8 cellular contexts compared by ENCODE assay signal in genomic region chr12:98594050-98594853, GRCh38. TPM values are rescaled to one million over a fixed set of nuclear protein-coding genes. Genes with fewer than 3 reads are reported as not detected.
DNase-seq lines count a peak whose midpoint lies in the region; ATAC-seq, FAIRE-seq and TF ChIP-seq lines count a peak whose summit lies in the region.

No MANE protein-coding gene starts in this region.

- no peak for FAIRE-seq in small intestine (lab: Jason Lieb, UNC)

- peak overlapping the region; percentile 91 to 99 (median 98) for H3K27ac Mint-ChIP-seq in immature natural killer cell

- peaks cover 40 to 47% of the 10 kb centered on the region in 2 donors for H3K4me1 Mint-ChIP-seq in immature natural killer cell

- H3K9me3 ChIP-seq in small intestine (ENCODE audit: control insufficient read depth, low read depth) = no peaks in the 10 kb centered on the region

- POLR2A ChIA-PET in BJ (lab: Charles Lee) = interaction anchor here (0.5 to 1.0 kb wide), 4 partner anchors 9 to 112 kb away, joined by 3 to 10 read pairs (median 3); partner anchors contain the start of genes APAF1 and IKBIP

- H3K27ac ChIP-seq in small intestine (ENCODE audit: low read depth in 1 of 2, low read length in 1 of 2) = peak overlapping the region; percentile 98 to 100

- peak; percentile 0 for ATAC-seq in GM21360 (IDR thresholded peaks at IDR 0.05; ENCODE audit: unreplicated experiment)
- ATAC-seq in HG03159 (IDR thresholded peaks at IDR 0.05; ENCODE audit: unreplicated experiment) = no peak

- H3K36me3 Mint-ChIP-seq in immature natural killer cell = peaks cover 0 to 18% (median 6%) of the 10 kb centered on the region in 3 donors

- peak overlapping the region; percentile 89 to 98 (median 95) for H3K4me3 Mint-ChIP-seq in immature natural killer cell

- DNase-seq in BJ (ENCODE audit: low read depth) (no peak), NCI-H748 (lab: John Stamatoyannopoulos, UW; ENCODE audit: unreplicated experiment) (peak; percentile 59), astrocyte of the spinal cord (ENCODE audit: low read depth, low spot score) (peak; percentile 7), immature natural killer cell (peak in 1 of 3 donors; percentile 9), small intestine (peak; percentile 67), NCI-H1694 treated with DMSO at 0.1 percent for 48 hours (lab: John Stamatoyannopoulos, UW) (no peak)

- H3K27me3 ChIP-seq in BJ (ENCODE audit: control insufficient read depth, insufficient read depth, low read length) (no peaks in the 10 kb centered on the region), small intestine (ENCODE audit: control insufficient read depth in 2 of 2, insufficient read depth in 2 of 2, low read length in 2 of 2) (no peaks in the 10 kb centered on the region)

- H3K4me1 ChIP-seq in small intestine (ENCODE audit: control insufficient read depth in 2 of 2, insufficient read depth in 1 of 2, low read depth in 1 of 2, low read length in 1 of 2) = peaks cover 2 to 4% of the 10 kb centered on the region in 2 donors

- in situ Hi-C loops in astrocyte of the spinal cord (cut with HindIII; ENCODE audit: low sequenced_read_pairs) = no loop called here

- CTCF ChIA-PET in BJ (lab: Yijun Ruan, JAX) = interaction anchor here (0.6 to 2.6 kb wide), 8 partner anchors 10 to 109 kb away, joined by 3 to 9 read pairs (median 4); partner anchors contain the start of gene IKBIP

- peak overlapping the region; percentile 93 for H3K4me3 ChIP-seq in BJ (ENCODE audit: low read depth, low read length)
- peak overlapping the region; percentile 99 for H3K4me3 ChIP-seq in astrocyte of the spinal cord (ENCODE audit: low read depth, low read length)
- H3K4me3 ChIP-seq in small intestine (ENCODE audit: low read depth in 1 of 2, low read length in 2 of 2) = peak overlapping the region; percentile 92 to 99

- H3K9me3 Mint-ChIP-seq in immature natural killer cell = no peaks in the 10 kb centered on the region

- H3K36me3 ChIP-seq in BJ (ENCODE audit: control insufficient read depth, insufficient read depth, low read length) (peaks cover 6% of the 10 kb centered on the region), small intestine (ENCODE audit: control insufficient read depth in 2 of 2, insufficient read depth in 2 of 2, low read length in 2 of 2) (peaks cover 9 to 25% of the 10 kb centered on the region in 2 donors)

- TF ChIP-seq CTCF in BJ (IDR thresholded peaks at IDR 0.05; ENCODE audit: insufficient read depth, low read depth, low read length) (no peak), astrocyte of the spinal cord (IDR thresholded peaks at IDR 0.05; ENCODE audit: low read depth, low read length) (no peak)

- H3K27me3 Mint-ChIP-seq in immature natural killer cell (ENCODE audit: low read depth in 3 of 3) = peaks cover 6 to 7% (median 7%) of the 10 kb centered on the region in 3 donors

- 0% methylated on average over 34 to 36 of the region's 36 CpGs for WGBS in small intestine, 3 donors

RNA-seq across cellular contexts. Expression of gene SLC25A3, which starts 0.8 kb away (rescaled TPM):
- polyA plus RNA-seq in BJ (2011; rRNA removed) (909 and 920 TPM in 2 replicates), immature natural killer cell (100 to 1,000 TPM; 238 to 406 (median 286) TPM), small intestine (100 to 1,000 TPM; 538 to 968 (median 837) TPM)
- 356 and 408 TPM in 2 replicates for polyA minus RNA-seq in BJ (2011; rRNA and poly(A)+ RNA removed)

RNA-seq across cellular contexts. Expression of gene IKBIP, which starts 50.3 kb away (rescaled TPM):
- polyA plus RNA-seq in BJ (2011; rRNA removed) (30.2 and 53.2 TPM in 2 replicates), immature natural killer cell (10 to 100 TPM in 1 of 3 donors, 1 to 10 TPM in 2; 6.7 to 13.5 (median 6.9) TPM), small intestine (1 to 10 TPM in 2 of 3 donors, under 1 TPM in 1; 0.67 to 6.4 (median 2.7) TPM)
- polyA minus RNA-seq in BJ (2011; rRNA and poly(A)+ RNA removed) = 3.8 and 4.6 TPM in 2 replicates

RNA-seq across cellular contexts. Expression of gene APAF1, which starts 50.8 kb away (rescaled TPM):
- polyA plus RNA-seq in BJ (2011; rRNA removed) (6.0 and 8.8 TPM in 2 replicates), immature natural killer cell (10 to 100 TPM in 1 of 3 donors, 1 to 10 TPM in 2; 5.5 to 12.6 (median 7.3) TPM), small intestine (1 to 10 TPM; 8.1 to 9.1 (median 8.3) TPM)
- 6.3 and 9.1 TPM in 2 replicates for polyA minus RNA-seq in BJ (2011; rRNA and poly(A)+ RNA removed)

Comparison
In these comparisons a context has a peak if more than half of its experiments do, and no peak if none do; other contexts are left out.
1. DNase-seq: peak in NCI-H748 (single experiment), astrocyte of the spinal cord (single experiment) and small intestine (single experiment); none in BJ (single experiment) and NCI-H1694 treated with DMSO at 0.1 percent for 48 hours (single experiment).
2. Peak in every context shown above with its lines, with median percentiles within 50 percentile points of each other: H3K4me3 ChIP-seq.